In genomic region chr3:196287405-196288140, GRCh38 we compare ENCODE assay signal across 8 cellular contexts. TPM values are rescaled to one million over a fixed set of nuclear protein-coding genes. Genes with fewer than 3 reads are reported as not detected.
DNase-seq lines count a peak whose midpoint lies in the region; ATAC-seq, FAIRE-seq and TF ChIP-seq lines count a peak whose summit lies in the region.

TSS of gene PCYT1A (minus strand) at chr3:196287726. CDS start at chr3:196270531, 17,195 bp downstream.

- H3K27ac Mint-ChIP-seq in activated CD4-positive, alpha-beta T cell treated with anti-CD3 and anti-CD28 coated beads, Interleukin-2, amount 10 ng/mL, durations not matched to agents 24 days and 14 days = peak within 1 kb of the TSS; percentile 98

- H3K27me3 ChIP-seq in layer of hippocampus (ENCODE audit: control insufficient read depth, insufficient read depth, low read length) = no peaks in the 10 kb centered on the region

- H3K4me3 Mint-ChIP-seq in activated CD4-positive, alpha-beta T cell treated with anti-CD3 and anti-CD28 coated beads, Interleukin-2, amount 10 ng/mL, durations not matched to agents 24 days and 14 days = peak within 1 kb of the TSS; percentile 99

- DNase-seq in AML-193 (lab: John Stamatoyannopoulos, UW) = peak; percentile 96 to 98
- peak; percentile 73 for DNase-seq in GM19239 (ENCODE audit: insufficient read length, low spot score)
- DNase-seq in NCI-H524 treated with DMSO at 0.1 percent for 48 hours (lab: John Stamatoyannopoulos, UW) = peak; percentile 93
- peak; percentile 93 for DNase-seq in activated CD4-positive, alpha-beta T cell treated with anti-CD3 and anti-CD28 coated beads, Interleukin-2, amount 10 ng/mL, durations not matched to agents 24 days and 14 days
- peak; percentile 94 for DNase-seq in coronary artery (ENCODE audit: low spot score)
- DNase-seq in stimulated activated CD4-positive, alpha-beta T cell treated with anti-CD3 and anti-CD28 coated beads, Interleukin-1b, Interleukin-23, amount 100 ng/mL, for 24 hours (ENCODE audit: low read depth in 4 of 4, low spot score in 1 of 4) = peak; percentile 40 to 76 (median 60)

- H3K4me3 ChIP-seq in coronary artery = peak within 1 kb of the TSS; percentile 88

- peak; percentile 80 for ATAC-seq in HG03442 (IDR thresholded peaks at IDR 0.05; ENCODE audit: unreplicated experiment)

- no peaks in the 10 kb centered on the region for H3K9me3 Mint-ChIP-seq in activated CD4-positive, alpha-beta T cell treated with anti-CD3 and anti-CD28 coated beads, Interleukin-2, amount 10 ng/mL, durations not matched to agents 24 days and 14 days

- no peak for TF ChIP-seq CTCF in coronary artery (IDR thresholded peaks at IDR 0.05)

- peaks cover 35% of the 10 kb centered on the region for H3K4me1 Mint-ChIP-seq in activated CD4-positive, alpha-beta T cell treated with anti-CD3 and anti-CD28 coated beads, Interleukin-2, amount 10 ng/mL, durations not matched to agents 24 days and 14 days

- intact Hi-C loops in activated CD4-positive, alpha-beta T cell treated with anti-CD3 and anti-CD28 coated beads, Interleukin-2, amount 10 ng/mL, durations not matched to agents 24 days and 14 days (cut with micrococcal nuclease) = loop anchor here (1.0 kb wide), 3 partner anchors 8 to 31 kb away; partner anchors contain the start of gene DYNLT2B

- H3K36me3 Mint-ChIP-seq in activated CD4-positive, alpha-beta T cell treated with anti-CD3 and anti-CD28 coated beads, Interleukin-2, amount 10 ng/mL, durations not matched to agents 24 days and 14 days (ENCODE audit: low read depth) = peaks cover 12% of the 10 kb centered on the region

- H3K27ac ChIP-seq in coronary artery (peak within 1 kb of the TSS; percentile 82 to 96), layer of hippocampus (ENCODE audit: low read depth, low read length) (peak within 1 kb of the TSS; percentile 90)

- H3K27me3 Mint-ChIP-seq in activated CD4-positive, alpha-beta T cell treated with anti-CD3 and anti-CD28 coated beads, Interleukin-2, amount 10 ng/mL, durations not matched to agents 24 days and 14 days = no peaks in the 10 kb centered on the region

- FAIRE-seq in GM19239 (lab: Jason Lieb, UNC) = peak; percentile 88

RNA-seq across cellular contexts. Expression of gene PCYT1A, which starts in this region (rescaled TPM):
- total RNA-seq in activated CD4-positive, alpha-beta T cell treated with anti-CD3 and anti-CD28 coated beads, Interleukin-2, amount 10 ng/mL, durations not matched to agents 24 days and 14 days = 54.2 and 56.0 TPM in 2 replicates

Comparison
In these comparisons a context has a peak if more than half of its experiments do, and no peak if none do; other contexts are left out.
1. Peak in every context shown above with its lines: DNase-seq, ATAC-seq, H3K4me3 ChIP-seq and H3K27ac ChIP-seq.